Comparison of ENCODE assay signal across 8 cellular contexts in genomic region chr9:99231708-99232107, GRCh38. TPM values are rescaled to one million over a fixed set of nuclear protein-coding genes. Genes with fewer than 3 reads are reported as not detected.
DNase-seq lines count a peak whose midpoint lies in the region; ATAC-seq and TF ChIP-seq lines count a peak whose summit lies in the region.

No MANE protein-coding gene starts in this region.

- H3K4me1 ChIP-seq in cardiac muscle cell (ENCODE audit: low read depth): no peaks in the 10 kb centered on the region
- H3K4me1 ChIP-seq in foreskin keratinocyte: no peaks in the 10 kb centered on the region

- no peak overlapping the region for H3K4me3 ChIP-seq in cardiac muscle cell
- no peak overlapping the region for H3K4me3 ChIP-seq in WERI-Rb-1 (ENCODE audit: low read depth, low read length)

- ATAC-seq in foreskin keratinocyte: peak; percentile 76
- no peak for ATAC-seq in stimulated activated memory B cell treated with anti-CD40 and anti-IgM and Interleukin-4, amounts not matched to agents 10 μg/mL and 1 μg/mL and 100 μg/mL, for 72 hours
- ATAC-seq in GM21390 (IDR thresholded peaks at IDR 0.05; ENCODE audit: unreplicated experiment): no peak
- ATAC-seq in HG02678 (IDR thresholded peaks at IDR 0.05; ENCODE audit: unreplicated experiment): no peak

- no peak overlapping the region for H3K4me3 Mint-ChIP-seq in stimulated activated memory B cell treated with anti-CD40 and anti-IgM and Interleukin-4, amounts not matched to agents 10 μg/mL and 1 μg/mL and 100 μg/mL, for 72 hours

- H3K27me3 Mint-ChIP-seq in stimulated activated memory B cell treated with anti-CD40 and anti-IgM and Interleukin-4, amounts not matched to agents 10 μg/mL and 1 μg/mL and 100 μg/mL, for 72 hours: no peaks in the 10 kb centered on the region

- no peaks in the 10 kb centered on the region for H3K9me3 Mint-ChIP-seq in stimulated activated memory B cell treated with anti-CD40 and anti-IgM and Interleukin-4, amounts not matched to agents 10 μg/mL and 1 μg/mL and 100 μg/mL, for 72 hours

- H3K27me3 ChIP-seq in cardiac muscle cell (no peaks in the 10 kb centered on the region), WERI-Rb-1 (ENCODE audit: insufficient read depth, low read depth, severe bottlenecking) (no peaks in the 10 kb centered on the region), foreskin keratinocyte (no peaks in the 10 kb centered on the region)

- H3K36me3 ChIP-seq in cardiac muscle cell (peaks cover 29% of the 10 kb centered on the region), WERI-Rb-1 (peaks cover 57% of the 10 kb centered on the region)

- no peaks in the 10 kb centered on the region for H3K9me3 ChIP-seq in cardiac muscle cell (ENCODE audit: low read depth)
- no peaks in the 10 kb centered on the region for H3K9me3 ChIP-seq in WERI-Rb-1 (ENCODE audit: severe bottlenecking)

- peak; percentile 24 to 42 for DNase-seq in cardiac muscle cell (ENCODE audit: low read depth in 1 of 2, low spot score in 1 of 2)
- DNase-seq in cardiac septum (ENCODE audit: low spot score): no peak
- DNase-seq in WERI-Rb-1: peak; percentile 48
- no peak for DNase-seq in foreskin keratinocyte
- no peak for DNase-seq in SHP77 treated with DMSO at 0.1 percent for 48 hours (lab: John Stamatoyannopoulos, UW)

- H3K27ac Mint-ChIP-seq in stimulated activated memory B cell treated with anti-CD40 and anti-IgM and Interleukin-4, amounts not matched to agents 10 μg/mL and 1 μg/mL and 100 μg/mL, for 72 hours: peak overlapping the region; percentile 92

- intact Hi-C loops in cardiac septum (cut with DNase I): no loop called here

- peaks cover 58% of the 10 kb centered on the region for H3K36me3 Mint-ChIP-seq in stimulated activated memory B cell treated with anti-CD40 and anti-IgM and Interleukin-4, amounts not matched to agents 10 μg/mL and 1 μg/mL and 100 μg/mL, for 72 hours

- H3K27ac ChIP-seq in cardiac muscle cell (no peak overlapping the region), WERI-Rb-1 (no peak overlapping the region), foreskin keratinocyte (no peak overlapping the region)

- peaks cover 58% of the 10 kb centered on the region for H3K4me1 Mint-ChIP-seq in stimulated activated memory B cell treated with anti-CD40 and anti-IgM and Interleukin-4, amounts not matched to agents 10 μg/mL and 1 μg/mL and 100 μg/mL, for 72 hours

- TF ChIP-seq CTCF in cardiac muscle cell (IDR thresholded peaks at IDR 0.05; ENCODE audit: low read depth, low read length): peak; percentile 60
- peak; percentile 76 for TF ChIP-seq CTCF in WERI-Rb-1 (IDR thresholded peaks at IDR 0.05; ENCODE audit: low read depth, low read length)
- TF ChIP-seq CTCF in foreskin keratinocyte (conservative IDR thresholded peaks at IDR 0.05): peak; percentile 66

RNA-seq across cellular contexts. Expression of gene SEC61B, which starts 9.6 kb away (rescaled TPM):
- total RNA-seq in cardiac muscle cell (57.8 and 134 TPM in 2 replicates), cardiac septum (47.9 TPM), foreskin keratinocyte (220 and 254 TPM in 2 replicates)
- polyA plus RNA-seq in cardiac muscle cell (176 and 213 TPM in 2 replicates), foreskin keratinocyte (340 and 400 TPM in 2 replicates)

RNA-seq across cellular contexts. Expression of gene ALG2, which starts 10.0 kb away (rescaled TPM):
- total RNA-seq in cardiac muscle cell (38.3 and 46.3 TPM in 2 replicates), cardiac septum (16.0 TPM), foreskin keratinocyte (30.0 and 32.1 TPM in 2 replicates)
- polyA plus RNA-seq in cardiac muscle cell (44.4 and 46.9 TPM in 2 replicates), foreskin keratinocyte (21.8 and 23.9 TPM in 2 replicates)

Comparison
In these comparisons a context has a peak if more than half of its experiments do, and no peak if none do; other contexts are left out.
1. DNase-seq: peak in cardiac muscle cell (2 of 2) and WERI-Rb-1 (single experiment); none in cardiac septum (single experiment), foreskin keratinocyte (0 of 2) and SHP77 treated with DMSO at 0.1 percent for 48 hours (single experiment).
2. Peak in every context shown above with its lines, with median percentiles within 50 percentile points of each other: CTCF ChIP-seq.